Comparison of ENCODE assay signal across 18 cellular contexts in the genomic region with DNA sequence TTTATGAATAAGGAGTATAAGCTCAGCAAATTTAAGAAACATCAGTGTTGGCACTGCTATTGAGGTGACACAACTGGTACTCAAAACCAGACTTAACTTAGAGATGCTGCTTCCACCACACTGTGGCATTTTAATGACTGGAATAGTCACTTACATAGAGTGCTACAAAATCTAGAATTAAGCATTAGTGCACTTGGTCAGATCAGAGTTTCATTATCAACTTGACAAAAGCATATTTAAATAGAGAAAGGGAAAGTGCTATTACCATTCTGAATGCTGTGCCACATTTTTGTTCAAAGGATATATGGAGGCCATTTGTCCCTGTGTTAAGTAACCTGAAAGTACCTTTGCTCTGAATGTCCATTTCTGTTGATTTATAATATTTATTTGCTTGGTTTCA.
DNase-seq lines count a peak whose midpoint lies in the region; ATAC-seq, FAIRE-seq and TF ChIP-seq lines count a peak whose summit lies in the region.
"Had no signal": no experiment of that assay in that cellular context is flagged by ENCODE, and none has a peak within 500 bp of the region (broad histone marks: within the 10 kb centered on the region; RNA-seq: fewer than 3 reads in every experiment).

No MANE protein-coding gene starts in this region.

- H3K9me3 ChIP-seq in HCT116 (ENCODE audit: control insufficient read depth in 1 of 2, insufficient read depth in 1 of 2, low read depth in 1 of 2, low read length in 2 of 2) (no peaks in the 10 kb centered on the region), GM12878 (replicated peaks; ENCODE audit: control insufficient read depth, insufficient read depth, low read length) (no peaks in the 10 kb centered on the region; the same call in 2 of the 3 replicates)

- peak; percentile 28 for ATAC-seq in stimulated activated naive CD8-positive, alpha-beta T cell treated with anti-CD3 and anti-CD28 coated beads, Interleukin-15, amount 100 ng/mL, for 72 hours
- no peak for ATAC-seq in stimulated activated naive CD8-positive, alpha-beta T cell treated with anti-CD3 and anti-CD28 coated beads, Interleukin-15, Interleukin-2, amounts not matched to agents 100 U/mL and 50 U/mL, for 24 hours
- ATAC-seq in HCT116 (no peak), GM12878 (peak; percentile 56), T-cell (replicated peaks in 1 of 4) (no peak)
- ATAC-seq: GM23338 had no signal

- no peak for DNase-seq in stimulated activated naive CD8-positive, alpha-beta T cell treated with anti-CD3 and anti-CD28 coated beads, Interleukin-15, amount 100 ng/mL, for 72 hours
- DNase-seq in stimulated activated naive CD8-positive, alpha-beta T cell treated with anti-CD3 and anti-CD28 coated beads, Interleukin-15, Interleukin-2, amounts not matched to agents 100 U/mL and 50 U/mL, for 24 hours: no peak
- DNase-seq in HCT116 (ENCODE audit: low read depth, low spot score) (no peak), GM12878 (ENCODE audit: low read depth, low spot score) (no peak), pons (ENCODE audit: low spot score) (no peak), T-cell (no peak), NCI-H146 (lab: John Stamatoyannopoulos, UW) (no peak)
- DNase-seq: C1 segment of cervical spinal cord; Calu3; CD4-positive, alpha-beta memory T cell; COR-L47; DMS53; DMS79 treated with DMSO at 0.1 percent for 48 hours; GF-D8; H9; HFFc6 had no signal

- H3K36me3 ChIP-seq in HCT116 (ENCODE audit: control insufficient read depth in 1 of 2, insufficient read depth in 2 of 2, low read length in 2 of 2) (no peaks in the 10 kb centered on the region), GM12878 (ENCODE audit: control insufficient read depth in 2 of 2, insufficient read depth in 2 of 2, low read length in 1 of 2) (no peaks in the 10 kb centered on the region)

- TF ChIP-seq POLR2A in HCT116 (IDR thresholded peaks at IDR 0.05; ENCODE audit: borderline replicate concordance, extremely low read depth, insufficient read depth, insufficient read length) (no peak), GM12878 (IDR thresholded peaks at IDR 0.05; ENCODE audit: low read depth, low read length) (no peak)

- SMC1A ChIA-PET in GM12878 (lab: Charles Lee; ENCODE audit: uncharacterized antibody, unreplicated experiment): no interaction called here

- no peak overlapping the region for H3K4me3 Mint-ChIP-seq in stimulated activated naive CD8-positive, alpha-beta T cell treated with anti-CD3 and anti-CD28 coated beads, Interleukin-15, amount 100 ng/mL, for 72 hours
- no peak overlapping the region for H3K4me3 Mint-ChIP-seq in T-cell
- H3K4me3 Mint-ChIP-seq: CD4-positive, alpha-beta memory T cell; GM23338; H9; HFFc6 had no signal

- no peaks in the 10 kb centered on the region for H3K4me1 Mint-ChIP-seq in stimulated activated naive CD8-positive, alpha-beta T cell treated with anti-CD3 and anti-CD28 coated beads, Interleukin-15, amount 100 ng/mL, for 72 hours
- no peaks in the 10 kb centered on the region for H3K4me1 Mint-ChIP-seq in T-cell
- H3K4me1 Mint-ChIP-seq: CD4-positive, alpha-beta memory T cell; GM23338; H9 had no signal

- FAIRE-seq in GM12878 (lab: Jason Lieb, UNC): peak; percentile 66
- FAIRE-seq: GM12892 had no signal

- H3K79me2 ChIP-seq in HCT116 (ENCODE audit: insufficient read depth, low read length) (no peaks in the 10 kb centered on the region), GM12878 (ENCODE audit: control insufficient read depth, insufficient read depth, low read length) (no peaks in the 10 kb centered on the region)

- TF ChIP-seq CTCF in HCT116 (IDR thresholded peaks at IDR 0.05 in 2 of 3, conservative IDR thresholded peaks at IDR 0.05 in 1 of 3; ENCODE audit: borderline replicate concordance in 1 of 3, insufficient read depth in 1 of 3, low read depth in 2 of 3, low read length in 2 of 3) (no peak), GM12878 (IDR thresholded peaks at IDR 0.05 in 2 of 3, conservative IDR thresholded peaks at IDR 0.05 in 1 of 3; ENCODE audit: control insufficient read depth in 2 of 3, extremely low read depth in 1 of 3, insufficient read depth in 1 of 3, low read depth in 3 of 3, low read length in 3 of 3) (no peak)

- peaks cover 13% of the 10 kb centered on the region for H3K27me3 Mint-ChIP-seq in stimulated activated naive CD8-positive, alpha-beta T cell treated with anti-CD3 and anti-CD28 coated beads, Interleukin-15, amount 100 ng/mL, for 72 hours
- peaks cover 4 to 10% of the 10 kb centered on the region in 2 donors for H3K27me3 Mint-ChIP-seq in T-cell

- CTCF ChIA-PET in HCT116 (lab: Charles Lee) (no interaction called here), GM12878 (lab: Yijun Ruan, JAX) (no interaction called here), T-cell (lab: Charles Lee) (interaction anchor here in 1 of 2 donors (0.7 to 1.5 kb wide), 2 partner anchors 10 to 953 kb away, joined by 3 to 5 read pairs; no protein-coding TSS in a partner anchor)

- RAD21 ChIA-PET in HCT116 (lab: Charles Lee; ENCODE audit: low non-redundant PET in 1 of 2, low total read pairs in 2 of 2, uncharacterized antibody in 2 of 2, unreplicated experiment in 2 of 2): no interaction called here
- RAD21 ChIA-PET in GM12878 (lab: Charles Lee; ENCODE audit: unreplicated experiment): no interaction called here

- no TSS peak for BruUV-seq in HCT116 (replicated peaks; lab: Mats Ljungman, UMichigan)
- BruUV-seq in GM12878 (replicated peaks; lab: Mats Ljungman, UMichigan): no TSS peak

- intact Hi-C loops in HCT116 (cut with micrococcal nuclease) (no loop called here), GM12878 (cut with micrococcal nuclease; ENCODE audit: unreplicated experiment) (no loop called here)

- no peak overlapping the region for H3K4me2 ChIP-seq in HCT116 (ENCODE audit: low read length)
- no peak overlapping the region for H3K4me2 ChIP-seq in GM12878 (ENCODE audit: control insufficient read depth, insufficient read depth)
- H3K4me2 ChIP-seq: GM23338 had no signal

- no peak for TF ChIP-seq RAD21 in HCT116 (IDR thresholded peaks at IDR 0.05; ENCODE audit: low read depth)
- no peak for TF ChIP-seq RAD21 in GM12878 (IDR thresholded peaks at IDR 0.05; ENCODE audit: insufficient read depth, low read depth, low read length)

- no peaks in the 10 kb centered on the region for H4K20me1 ChIP-seq in HCT116 (ENCODE audit: insufficient read depth)
- no peaks in the 10 kb centered on the region for H4K20me1 ChIP-seq in GM12878 (ENCODE audit: control insufficient read depth, insufficient read depth)

- H2AFZ ChIP-seq in HCT116 (ENCODE audit: low read depth, low read length, poor library complexity, severe bottlenecking) (peak overlapping the region; percentile 7), GM12878 (ENCODE audit: control insufficient read depth, low read depth, low read length) (no peak overlapping the region)
- H2AFZ ChIP-seq: GM23338 had no signal

- H3K4me3 ChIP-seq in HCT116 (replicated peaks in 1 of 2; ENCODE audit: low read depth in 1 of 2, low read length in 2 of 2) (no peak overlapping the region), GM12878 (no peak overlapping the region)
- H3K4me3 ChIP-seq: GM23338 had no signal

- no peak for TF ChIP-seq EP300 in GM12878 (IDR thresholded peaks at IDR 0.05; ENCODE audit: borderline replicate concordance in 1 of 2, control insufficient read depth in 1 of 2, low read depth in 2 of 2, low read length in 2 of 2)

- H3K27ac ChIP-seq in HCT116 (ENCODE audit: low read depth, low read length) (no peak overlapping the region), GM12878 (ENCODE audit: control insufficient read depth, insufficient read depth) (no peak overlapping the region)

- in situ Hi-C loops in GM12878 (cut with MboI): no loop called here

- H3K9me2 ChIP-seq in HCT116 (ENCODE audit: insufficient read depth): no peaks in the 10 kb centered on the region

- no peaks in the 10 kb centered on the region for H3K36me3 Mint-ChIP-seq in T-cell
- H3K36me3 Mint-ChIP-seq: CD4-positive, alpha-beta memory T cell had no signal

- H3K9ac ChIP-seq in HCT116 (ENCODE audit: low read length): no peak overlapping the region
- H3K9ac ChIP-seq in GM12878 (ENCODE audit: control insufficient read depth, insufficient read depth, low read length): no peak overlapping the region

- POLR2A ChIA-PET in HCT116 (lab: Charles Lee) (no interaction called here), GM12878 (lab: Charles Lee) (no interaction called here), T-cell (lab: Charles Lee) (no interaction called here)

- H3K27ac Mint-ChIP-seq in stimulated activated naive CD8-positive, alpha-beta T cell treated with anti-CD3 and anti-CD28 coated beads, Interleukin-15, amount 100 ng/mL, for 72 hours: no peak overlapping the region
- no peak overlapping the region for H3K27ac Mint-ChIP-seq in T-cell
- H3K27ac Mint-ChIP-seq: CD4-positive, alpha-beta memory T cell; GM23338; H9; HFFc6 had no signal

- H3K27me3 ChIP-seq in HCT116 (ENCODE audit: insufficient read depth, low read length) (no peaks in the 10 kb centered on the region), GM12878 (replicated peaks in 1 of 2; ENCODE audit: control insufficient read depth in 2 of 2, insufficient read depth in 2 of 2, low read length in 1 of 2) (no peaks in the 10 kb centered on the region)

- H3K9me3 Mint-ChIP-seq in stimulated activated naive CD8-positive, alpha-beta T cell treated with anti-CD3 and anti-CD28 coated beads, Interleukin-15, amount 100 ng/mL, for 72 hours: no peaks in the 10 kb centered on the region
- H3K9me3 Mint-ChIP-seq in T-cell: no peaks in the 10 kb centered on the region
- H3K9me3 Mint-ChIP-seq: CD4-positive, alpha-beta memory T cell; HFFc6 had no signal

- H3K4me1 ChIP-seq in HCT116 (ENCODE audit: control insufficient read depth in 1 of 2, insufficient read depth in 2 of 2, low read length in 2 of 2): no peaks in the 10 kb centered on the region
- H3K4me1 ChIP-seq in GM12878 (ENCODE audit: control insufficient read depth, insufficient read depth, low read length): no peaks in the 10 kb centered on the region

TF ChIP-seq in HCT116, 20 proteins besides CTCF, POLR2A, EP300 and RAD21:
- TF ChIP-seq FOSL1 (IDR thresholded peaks at IDR 0.05; ENCODE audit: low read depth) (no peak), ELF1 (IDR thresholded peaks at IDR 0.05; ENCODE audit: borderline replicate concordance, low read depth) (no peak), CEBPB (IDR thresholded peaks at IDR 0.05; ENCODE audit: low read depth) (no peak), EZH2phosphoT487 (IDR thresholded peaks at IDR 0.05; ENCODE audit: borderline replicate concordance) (no peak), SRF (IDR thresholded peaks at IDR 0.05; ENCODE audit: low read depth) (no peak)
TF ChIP-seq in HCT116: peak in this region for 0.

TF ChIP-seq in GM12878, 131 proteins besides CTCF, POLR2A, EP300 and RAD21:
- TF ChIP-seq POLR2AphosphoS2 (IDR thresholded peaks at IDR 0.05; ENCODE audit: low read depth, low read length) (no peak), ZNF217 (IDR thresholded peaks at IDR 0.05) (no peak)

Comparison
In these comparisons a context has a peak if more than half of its experiments do, and no peak if none do; other contexts are left out.
1. ATAC-seq: peak in stimulated activated naive CD8-positive, alpha-beta T cell treated with anti-CD3 and anti-CD28 coated beads, Interleukin-15, amount 100 ng/mL, for 72 hours (single experiment) and GM12878 (single experiment); none in stimulated activated naive CD8-positive, alpha-beta T cell treated with anti-CD3 and anti-CD28 coated beads, Interleukin-15, Interleukin-2, amounts not matched to agents 100 U/mL and 50 U/mL, for 24 hours (single experiment), HCT116 (single experiment) and T-cell (0 of 4).